ENCODE assay signal across 8 cellular contexts in the genomic region with DNA sequence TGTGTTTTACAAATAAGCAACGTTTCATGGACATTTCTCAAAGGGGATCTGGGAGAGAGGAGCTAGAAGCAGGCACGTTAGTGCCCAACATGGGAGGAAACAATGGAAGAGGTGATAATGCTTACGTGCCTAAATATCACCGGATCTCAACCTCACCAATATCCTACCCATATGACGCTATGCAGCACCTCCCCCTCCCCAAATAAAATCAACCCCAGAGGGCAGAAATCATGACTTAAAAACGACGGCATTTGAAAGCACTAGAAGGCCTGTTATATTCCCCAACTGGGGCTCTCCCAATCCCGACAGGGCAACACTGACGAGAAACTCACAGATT. TPM values are rescaled to one million over a fixed set of nuclear protein-coding genes. Genes with fewer than 3 reads are reported as not detected.
DNase-seq lines count a peak whose midpoint lies in the region; FAIRE-seq and TF ChIP-seq lines count a peak whose summit lies in the region.

No MANE protein-coding gene starts in this region.

- H3K4me1 Mint-ChIP-seq in neural progenitor cell: peaks cover 12% of the 10 kb centered on the region

- H3K36me3 ChIP-seq in DOHH2 (ENCODE audit: control insufficient read depth, low read length) (peaks cover 10% of the 10 kb centered on the region), HEK293 (ENCODE audit: control insufficient read depth in 2 of 2, insufficient read depth in 1 of 2, low read length in 2 of 2) (peaks cover 4 to 8% of the 10 kb centered on the region in 2 experiments; a peak in 2 of 3 replicates), endothelial cell of umbilical vein (ENCODE audit: control insufficient read depth in 2 of 2, extremely low read depth in 1 of 2, insufficient read depth in 2 of 2, low read length in 2 of 2) (peaks cover 0 to 3% of the 10 kb centered on the region in 2 experiments), neural progenitor cell (peaks cover 3% of the 10 kb centered on the region)

- peak overlapping the region; percentile 99 for H2AFZ ChIP-seq in endothelial cell of umbilical vein (ENCODE audit: low read depth, low read length)
- H2AFZ ChIP-seq in neural progenitor cell (replicated peaks): peak overlapping the region; percentile 87

- dilution Hi-C loops in endothelial cell of umbilical vein (cut with MboI; ENCODE audit: extremely low pct_ligation_motif_present, low sequenced_read_pairs): no loop called here

- POLR2A ChIA-PET in HEK293 (lab: Yijun Ruan, JAX) (interaction anchor here (0.6 to 1.6 kb wide), 11 partner anchors 8 to 1235 kb away, joined by 3 to 13 read pairs (median 4); a partner anchor contains a TSS), endothelial cell of umbilical vein (lab: Charles Lee) (interaction anchor here (1.0 kb wide), 1 partner anchor 8 kb away, joined by 3 read pairs; no protein-coding TSS in a partner anchor)

- H3K27me3 Mint-ChIP-seq in neural progenitor cell (ENCODE audit: insufficient read depth, low read depth): peaks cover 4% of the 10 kb centered on the region

- TF ChIP-seq CTCF in DOHH2 (IDR thresholded peaks at IDR 0.05; ENCODE audit: low read depth, low read length, poor library complexity, severe bottlenecking) (no peak), HEK293 (tag by site-specific recombination; IDR thresholded peaks at IDR 0.05) (no peak), endothelial cell of umbilical vein (IDR thresholded peaks at IDR 0.05; ENCODE audit: extremely low read depth in 1 of 2, insufficient read depth in 1 of 2, low read depth in 1 of 2, low read length in 2 of 2) (no peak), neural progenitor cell (IDR thresholded peaks at IDR 0.05) (no peak)

- peaks cover 51% of the 10 kb centered on the region for H3K79me2 ChIP-seq in DOHH2 (ENCODE audit: control insufficient read depth, low read length)
- H3K79me2 ChIP-seq in endothelial cell of umbilical vein (ENCODE audit: control insufficient read depth, insufficient read depth, low read length): peaks cover 48% of the 10 kb centered on the region
- peaks cover 54% of the 10 kb centered on the region for H3K79me2 ChIP-seq in neural progenitor cell (ENCODE audit: low read depth)

- H3K27me3 ChIP-seq in DOHH2 (ENCODE audit: control insufficient read depth, low read length) (no peaks in the 10 kb centered on the region), endothelial cell of umbilical vein (ENCODE audit: control insufficient read depth in 2 of 2, insufficient read depth in 2 of 2, low read length in 2 of 2) (no peaks in the 10 kb centered on the region), neural progenitor cell (no peaks in the 10 kb centered on the region)

- H3K9ac ChIP-seq in endothelial cell of umbilical vein (replicated peaks; ENCODE audit: extremely low read depth, insufficient read depth, low read length): peak overlapping the region; percentile 100
- peak overlapping the region; percentile 93 for H3K9ac ChIP-seq in neural progenitor cell

- H3K4me3 ChIP-seq in DOHH2 (ENCODE audit: low read length) (peak overlapping the region; percentile 83), HEK293 (ENCODE audit: low read depth, low read length) (peak overlapping the region; percentile 91), endothelial cell of umbilical vein (replicated peaks in 1 of 3; ENCODE audit: insufficient read depth in 1 of 3, low read depth in 1 of 3, low read length in 3 of 3) (peak overlapping the region; percentile 60 to 99 (median 99)), neural progenitor cell (peak overlapping the region; percentile 85)

- peaks cover 4% of the 10 kb centered on the region for H3K36me3 Mint-ChIP-seq in neural progenitor cell

- no peak for FAIRE-seq in endothelial cell of umbilical vein (lab: Jason Lieb, UNC)

- TSS peak; percentile 64 for BruUV-seq in endothelial cell of umbilical vein (replicated peaks; lab: Mats Ljungman, UMichigan)

- H3K9me1 ChIP-seq in endothelial cell of umbilical vein (replicated peaks; ENCODE audit: control insufficient read depth, extremely low read depth, insufficient read depth, low read length): no peaks in the 10 kb centered on the region

- H3K27ac ChIP-seq in DOHH2 (ENCODE audit: low read depth, low read length): peak overlapping the region; percentile 39
- H3K27ac ChIP-seq in HEK293 (ENCODE audit: extremely low read depth, low read depth, low read length): peak overlapping the region; percentile 66
- H3K27ac ChIP-seq in endothelial cell of umbilical vein (ENCODE audit: insufficient read depth, low read depth, low read length): peak overlapping the region; percentile 99
- peak overlapping the region; percentile 51 for H3K27ac ChIP-seq in neural progenitor cell

- intact Hi-C loops in endothelial cell of umbilical vein (cut with micrococcal nuclease): loop anchor here (2.0 kb wide), 1 partner anchor 131 kb away; no protein-coding TSS in a partner anchor

- no peaks in the 10 kb centered on the region for H3K9me2 ChIP-seq in DOHH2 (replicated peaks; ENCODE audit: control insufficient read depth, low read length)

- H3K9me3 ChIP-seq in DOHH2 (ENCODE audit: control insufficient read depth, insufficient read depth, low read length): no peaks in the 10 kb centered on the region
- no peaks in the 10 kb centered on the region for H3K9me3 ChIP-seq in HEK293 (ENCODE audit: control insufficient read depth, insufficient read depth, low read depth, low read length)
- no peaks in the 10 kb centered on the region for H3K9me3 ChIP-seq in endothelial cell of umbilical vein (replicated peaks; ENCODE audit: control insufficient read depth, insufficient read depth, low read length)
- H3K9me3 ChIP-seq in neural progenitor cell (ENCODE audit: low read depth): no peaks in the 10 kb centered on the region

- no peaks in the 10 kb centered on the region for H3K9me3 Mint-ChIP-seq in neural progenitor cell

- 0 out of 2 replicates have a peak, but pooled peaks cover 4% of the 10 kb centered on the region for H3F3A ChIP-seq in DOHH2 (ENCODE audit: control insufficient read depth, insufficient read depth)
- H3F3A ChIP-seq in neural progenitor cell (ENCODE audit: low read depth): peaks cover 10% of the 10 kb centered on the region

- peak overlapping the region; percentile 93 for H3K27ac Mint-ChIP-seq in neural progenitor cell

- TF ChIP-seq POLR2A in endothelial cell of umbilical vein (IDR thresholded peaks at IDR 0.05; ENCODE audit: low read depth, low read length): no peak

- peaks cover 24% of the 10 kb centered on the region for H3K4me1 ChIP-seq in DOHH2 (ENCODE audit: control insufficient read depth, low read length)
- H3K4me1 ChIP-seq in HEK293 (ENCODE audit: control insufficient read depth, insufficient read depth, low read length): peaks cover 5% of the 10 kb centered on the region; the same call in 1 of the 2 replicates
- H3K4me1 ChIP-seq in endothelial cell of umbilical vein (ENCODE audit: control insufficient read depth, extremely low read depth, insufficient read depth, low read length): peaks cover 14% of the 10 kb centered on the region
- H3K4me1 ChIP-seq in neural progenitor cell: peaks cover 10% of the 10 kb centered on the region

- peak overlapping the region; percentile 81 for H3K4me2 ChIP-seq in DOHH2 (ENCODE audit: low read length)
- peak overlapping the region; percentile 97 for H3K4me2 ChIP-seq in endothelial cell of umbilical vein (ENCODE audit: insufficient read depth, low read length)
- H3K4me2 ChIP-seq in neural progenitor cell: peak overlapping the region; percentile 96

- peak overlapping the region; percentile 97 for H3K4me3 Mint-ChIP-seq in neural progenitor cell

- DNase-seq in RKO (ENCODE audit: low spot score) (peak; percentile 56), endothelial cell of umbilical vein (ENCODE audit: low read depth, low spot score) (no peak), neural progenitor cell (ENCODE audit: low spot score) (peak; percentile 6), germinal center (ENCODE audit: low spot score) (no peak)
- DNase-seq in stimulated activated CD4-positive, alpha-beta T cell treated with anti-CD3 and anti-CD28 coated beads, Interleukin-4, amount 100 ng/mL, for 1 hour: no peak
- no peak for DNase-seq in stimulated activated CD8-positive, alpha-beta memory T cell treated with anti-CD3 and anti-CD28 coated beads, Interleukin-4, amount 100 ng/mL, for 48 hours

- H4K20me1 ChIP-seq in DOHH2 (ENCODE audit: control insufficient read depth, insufficient read depth, low read depth, low read length): no peaks in the 10 kb centered on the region; the same call in 1 of the 2 replicates
- peaks cover 2% of the 10 kb centered on the region for H4K20me1 ChIP-seq in endothelial cell of umbilical vein (replicated peaks; ENCODE audit: control insufficient read depth, extremely low read depth, insufficient read depth, low read length)
- H4K20me1 ChIP-seq in neural progenitor cell (ENCODE audit: low read depth): peaks cover 14% of the 10 kb centered on the region

- CTCF ChIA-PET in HEK293 (lab: Yijun Ruan, JAX): interaction anchor here (0.7 to 1.2 kb wide), 3 partner anchors 32 to 219 kb away, joined by 3 read pairs; no protein-coding TSS in a partner anchor
- CTCF ChIA-PET in endothelial cell of umbilical vein (lab: Charles Lee): interaction anchor here (1.0 to 1.6 kb wide), 6 partner anchors 8 to 52 kb away, joined by 4 to 6 read pairs (median 4); no protein-coding TSS in a partner anchor

TF ChIP-seq in HEK293, 187 proteins besides CTCF, POLR2A, EP300 and RAD21 (continues in another document):
- TF ChIP-seq ZNF623 (tag by site-specific recombination; IDR thresholded peaks at IDR 0.05) (0 out of 2 replicates have a peak, but pooled peaks have one; percentile 11), ZXDB (tag by site-specific recombination; IDR thresholded peaks at IDR 0.05) (no peak), ZNF629 (tag by site-specific recombination; IDR thresholded peaks at IDR 0.05) (0 out of 2 replicates have a peak, but pooled peaks have one; percentile 20)

TF ChIP-seq in endothelial cell of umbilical vein, 7 proteins besides CTCF, POLR2A, EP300 and RAD21 (continues in another document):
- TF ChIP-seq, protein P1, sequence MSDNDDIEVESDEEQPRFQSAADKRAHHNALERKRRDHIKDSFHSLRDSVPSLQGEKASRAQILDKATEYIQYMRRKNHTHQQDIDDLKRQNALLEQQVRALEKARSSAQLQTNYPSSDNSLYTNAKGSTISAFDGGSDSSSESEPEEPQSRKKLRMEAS (IDR thresholded peaks at IDR 0.05; ENCODE audit: insufficient read depth, insufficient read length): no peak
- no peak for TF ChIP-seq EZH2 (IDR thresholded peaks at IDR 0.05; ENCODE audit: borderline replicate concordance, low read depth, low read length, severe bottlenecking)
- no peak for TF ChIP-seq FOS (IDR thresholded peaks at IDR 0.05; ENCODE audit: borderline replicate concordance, insufficient read depth, low read length)

RNA-seq across cellular contexts. Expression of a gene that starts 0.4 kb away (rescaled TPM):
- total RNA-seq in endothelial cell of umbilical vein (74.6 and 77.0 TPM in 2 replicates), neural progenitor cell (ENCODE audit: low replicate concordance) (149 and 215 TPM in 2 replicates)
- 18.6 and 23.7 TPM in 2 replicates for polyA plus RNA-seq in endothelial cell of umbilical vein
- 37.7 and 38.3 TPM in 2 replicates for polyA plus RNA-seq in endothelial cell of umbilical vein (2011; cell fraction: cytosol; rRNA removed)
- 36.6 and 51.0 TPM in 2 replicates for polyA plus RNA-seq in endothelial cell of umbilical vein (2011; cell fraction: nucleus; rRNA removed)
- polyA plus RNA-seq in endothelial cell of umbilical vein (2012): 42.3 and 67.3 TPM in 2 replicates
- polyA minus RNA-seq in endothelial cell of umbilical vein: 55.5 and 65.8 TPM in 2 replicates
- polyA minus RNA-seq in endothelial cell of umbilical vein (2011; cell fraction: cytosol; rRNA and poly(A)+ RNA removed): 21.0 TPM
- polyA minus RNA-seq in endothelial cell of umbilical vein (2011; cell fraction: nucleus; rRNA and poly(A)+ RNA removed): 61.7 and 85.3 TPM in 2 replicates

Comparison
In these comparisons a context has a peak if more than half of its experiments do, and no peak if none do; other contexts are left out.
1. H3K27ac ChIP-seq: peak in every context shown above with its lines; median percentile 99 in endothelial cell of umbilical vein; 66 in HEK293; 51 in neural progenitor cell; 39 in DOHH2.
2. DNase-seq: peak in RKO (single experiment) and neural progenitor cell (single experiment); none in endothelial cell of umbilical vein (single experiment), germinal center (single experiment), stimulated activated CD4-positive, alpha-beta T cell treated with anti-CD3 and anti-CD28 coated beads, Interleukin-4, amount 100 ng/mL, for 1 hour (single experiment) and stimulated activated CD8-positive, alpha-beta memory T cell treated with anti-CD3 and anti-CD28 coated beads, Interleukin-4, amount 100 ng/mL, for 48 hours (single experiment).
3. Peak in every context shown above with its lines, with median percentiles within 50 percentile points of each other: H3K4me2 ChIP-seq and H3K4me3 ChIP-seq.